Comparison of ENCODE assay signal across 18 cellular contexts in the genomic region with DNA sequence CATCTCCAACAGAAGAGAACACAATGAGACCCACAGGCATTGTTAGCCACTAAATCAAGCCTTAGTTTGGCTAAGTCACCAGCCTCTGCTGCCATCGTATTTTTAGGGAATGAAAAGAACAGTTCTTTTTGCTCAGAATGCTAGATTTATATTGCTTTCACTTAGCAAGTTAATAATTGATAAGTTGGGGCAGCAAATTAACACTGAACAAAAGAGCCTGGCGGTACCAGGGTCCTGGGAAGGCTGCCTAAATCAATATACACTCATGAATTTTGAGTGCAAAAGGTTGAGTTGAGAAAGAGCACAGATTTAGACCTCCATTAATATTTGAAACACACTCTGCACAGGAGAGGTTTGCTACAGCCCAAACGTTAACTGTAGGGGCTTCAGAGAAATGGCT.
DNase-seq lines count a peak whose midpoint lies in the region; ATAC-seq and TF ChIP-seq lines count a peak whose summit lies in the region.
"Had no signal": no experiment of that assay in that cellular context is flagged by ENCODE, and none has a peak within 500 bp of the region (broad histone marks: within the 10 kb centered on the region; RNA-seq: fewer than 3 reads in every experiment).

No MANE protein-coding gene starts in this region.

- H2AFZ ChIP-seq in hepatocyte: peak overlapping the region; percentile 11

- no peak overlapping the region for H3K4me3 ChIP-seq in hepatocyte
- no peak overlapping the region for H3K4me3 ChIP-seq in right lobe of liver

- no peaks in the 10 kb centered on the region for H3K9me2 ChIP-seq in hepatocyte (replicated peaks; ENCODE audit: insufficient read depth)

- no peaks in the 10 kb centered on the region for H3K4me1 Mint-ChIP-seq in T-helper 17 cell
- H3K4me1 Mint-ChIP-seq: B cell, CD14-positive monocyte had no signal

- peak overlapping the region; percentile 20 for H3K27ac ChIP-seq in hepatocyte
- peak overlapping the region; percentile 59 to 69 (median 66) for H3K27ac ChIP-seq in right lobe of liver
- H3K27ac ChIP-seq: KMS-11 had no signal

- no peaks in the 10 kb centered on the region for H3K79me2 ChIP-seq in hepatocyte

- intact Hi-C loops in right lobe of liver (cut with DNase I): no loop called here

- no peaks in the 10 kb centered on the region for H4K20me1 ChIP-seq in hepatocyte (ENCODE audit: insufficient read depth, poor library complexity, severe bottlenecking)

- H3K4me2 ChIP-seq in hepatocyte: peak overlapping the region; percentile 54
- H3K4me2 ChIP-seq: KMS-11 had no signal

- H3K4me1 ChIP-seq in hepatocyte (ENCODE audit: insufficient read depth): no peaks in the 10 kb centered on the region
- H3K4me1 ChIP-seq in right lobe of liver: peaks cover 0 to 17% (median 10%) of the 10 kb centered on the region in 4 donors

- H3K9me3 Mint-ChIP-seq in activated naive CD4-positive, alpha-beta T cell treated with anti-CD3 and anti-CD28 coated beads, Interleukin-2, amount 50 U/mL, for 72 hours: peaks cover 9 to 10% of the 10 kb centered on the region in 2 donors

- ATAC-seq in right lobe of liver (peak; percentile 91 to 98 (median 93)), T-helper 17 cell (no peak)
- no peak for ATAC-seq in activated naive CD4-positive, alpha-beta T cell treated with anti-CD3 and anti-CD28 coated beads, Interleukin-2, amount 50 U/mL, for 72 hours

- peak; percentile 53 for DNase-seq in HuH-7 (ENCODE audit: low spot score)
- DNase-seq in hepatocyte (ENCODE audit: low spot score): peak; percentile 10
- DNase-seq in right lobe of liver: peak in 2 of 3 donors; percentile 20 to 73
- peak; percentile 17 for DNase-seq in retina
- no peak for DNase-seq in T-helper 17 cell
- DNase-seq in activated naive CD4-positive, alpha-beta T cell treated with anti-CD3 and anti-CD28 coated beads, Interleukin-2, amount 50 U/mL, for 72 hours (ENCODE audit: low spot score in 2 of 2): no peak
- DNase-seq in HK-2 (ENCODE audit: unreplicated experiment): no peak
- DNase-seq: DMS79, H7, NCI-H1694, NCI-H2081, NCI-H2171, NCI-H345, NCI-H526, Right ventricle myocardium superior had no signal

- no peak overlapping the region for H3K4me3 Mint-ChIP-seq in T-helper 17 cell
- H3K4me3 Mint-ChIP-seq: B cell, CD14-positive monocyte had no signal

- H3K9me3 ChIP-seq in hepatocyte (ENCODE audit: low read depth) (no peaks in the 10 kb centered on the region), right lobe of liver (no peaks in the 10 kb centered on the region), T-helper 17 cell (ENCODE audit: control insufficient read depth, low read length, poor library complexity, severe bottlenecking) (peaks cover 2% of the 10 kb centered on the region)

- WGBS in hepatocyte (ENCODE audit: low lambda C conversion rate, missing lambda C conversion rate): 46% methylated on average over 3 of the region's 3 CpGs
- WGBS in right lobe of liver (ENCODE audit: insufficient coverage, low coverage, low lambda C conversion rate, missing lambda C conversion rate): 14% methylated on average over 3 of the region's 3 CpGs

- TF ChIP-seq CTCF in hepatocyte (IDR thresholded peaks at IDR 0.05; ENCODE audit: poor library complexity) (no peak), right lobe of liver (IDR thresholded peaks at IDR 0.05) (no peak)

- H3K27me3 Mint-ChIP-seq in T-helper 17 cell: no peaks in the 10 kb centered on the region
- H3K27me3 Mint-ChIP-seq: B cell had no signal

- H3K36me3 ChIP-seq in hepatocyte (replicated peaks; ENCODE audit: insufficient read depth, low read depth) (no peaks in the 10 kb centered on the region), right lobe of liver (no peaks in the 10 kb centered on the region)

- TF ChIP-seq POLR2A in right lobe of liver (IDR thresholded peaks at IDR 0.05): peak; percentile 31

- no peak overlapping the region for H3K27ac Mint-ChIP-seq in T-helper 17 cell
- H3K27ac Mint-ChIP-seq in activated naive CD4-positive, alpha-beta T cell treated with anti-CD3 and anti-CD28 coated beads, Interleukin-2, amount 50 U/mL, for 72 hours: no peak overlapping the region
- H3K27ac Mint-ChIP-seq: B cell, CD14-positive monocyte had no signal

- H3K36me3 Mint-ChIP-seq in T-helper 17 cell (ENCODE audit: low read depth): no peaks in the 10 kb centered on the region
- no peaks in the 10 kb centered on the region for H3K36me3 Mint-ChIP-seq in activated naive CD4-positive, alpha-beta T cell treated with anti-CD3 and anti-CD28 coated beads, Interleukin-2, amount 50 U/mL, for 72 hours
- H3K36me3 Mint-ChIP-seq: CD14-positive monocyte had no signal

- H3K27me3 ChIP-seq in hepatocyte: no peaks in the 10 kb centered on the region
- no peaks in the 10 kb centered on the region for H3K27me3 ChIP-seq in right lobe of liver

Comparison
In these comparisons a context has a peak if more than half of its experiments do, and no peak if none do; other contexts are left out.
1. DNase-seq: peak in HuH-7 (single experiment), hepatocyte (single experiment), right lobe of liver (2 of 3) and retina (single experiment); none in T-helper 17 cell (0 of 3), activated naive CD4-positive, alpha-beta T cell treated with anti-CD3 and anti-CD28 coated beads, Interleukin-2, amount 50 U/mL, for 72 hours (0 of 2) and HK-2 (single experiment).
2. ATAC-seq: peak in right lobe of liver (4 of 4); none in T-helper 17 cell (single experiment) and activated naive CD4-positive, alpha-beta T cell treated with anti-CD3 and anti-CD28 coated beads, Interleukin-2, amount 50 U/mL, for 72 hours (0 of 2).